Comparison of ENCODE assay signal across 37 cellular contexts in the genomic region with DNA sequence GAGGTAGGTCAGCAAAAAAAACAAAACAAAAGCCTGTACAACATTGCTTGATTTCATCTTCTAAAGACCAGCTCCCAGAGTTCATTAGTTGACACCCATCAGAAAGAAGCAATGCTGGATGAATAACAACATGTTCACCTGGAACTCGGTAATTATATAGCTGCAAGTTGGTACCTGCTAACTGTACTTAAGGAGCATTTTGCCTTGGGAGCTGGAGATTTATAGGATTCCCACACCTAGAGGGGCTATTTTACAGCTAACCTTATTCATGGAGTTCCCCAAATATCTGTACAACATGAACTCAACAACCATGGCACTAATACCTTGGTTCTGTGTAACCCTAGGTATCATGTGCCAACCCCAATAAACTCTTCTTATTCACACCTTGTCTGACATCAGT.
"Had no signal": no experiment of that assay in that cellular context is flagged by ENCODE, and none has a peak within 500 bp of the region (broad histone marks: within the 10 kb centered on the region; RNA-seq: fewer than 3 reads in every experiment).

No MANE protein-coding gene starts in this region.

- H3K36me3 ChIP-seq: brain microvascular endothelial cell, cardiac muscle cell, Peyer's patch, WERI-Rb-1 had no signal

- H3K27me3 ChIP-seq: brain microvascular endothelial cell, cardiac muscle cell, Peyer's patch had no signal

- ATAC-seq: activated CD8-positive, alpha-beta memory T cell treated with anti-CD3 and anti-CD28 coated beads, Interleukin-2, amount 10 ng/mL, durations not matched to agents 7 days and 5 days; K562; PC-3; Right ventricle myocardium inferior had no signal

- H3K9me3 ChIP-seq: Peyer's patch had no signal

- DNase-seq: activated CD4-positive, alpha-beta memory T cell treated with anti-CD3 and anti-CD28 coated beads, Interleukin-2, amount 10 ng/mL, durations not matched to agents 7 days and 5 days; activated CD4-positive, alpha-beta T cell treated with anti-CD3 and anti-CD28 coated beads for 1 hour; activated CD4-positive, alpha-beta T cell treated with anti-CD3 and anti-CD28 coated beads for 48 hours; activated CD4-positive, CD25-positive, alpha-beta regulatory T cell; activated CD8-positive, alpha-beta memory T cell treated with anti-CD3 and anti-CD28 coated beads for 24 hours; activated CD8-positive, alpha-beta memory T cell treated with anti-CD3 and anti-CD28 coated beads, Interleukin-2, amount 10 ng/mL, durations not matched to agents 7 days and 5 days; activated CD8-positive, alpha-beta memory T cell treated with anti-CD3 and anti-CD28 coated beads, Interleukin-2, amount 50 U/mL, for 48 hours; activated effector memory CD4-positive, alpha-beta T cell treated with anti-CD3 and anti-CD28 coated beads, Interleukin-2, amount 50 U/mL, for 16 hours; activated naive CD4-positive, alpha-beta T cell; activated naive CD4-positive, alpha-beta T cell treated with anti-CD3 and anti-CD28 coated beads, Interleukin-2, amount 50 U/mL, for 16 hours; activated naive CD8-positive, alpha-beta T cell treated with anti-CD3 and anti-CD28 coated beads for 36 hours; activated T-cell treated with anti-CD3 and anti-CD28 coated beads, Interleukin-2, amount 50 U/mL, for 48 hours; amniotic stem cell; aorta; brain microvascular endothelial cell; IMR-90; NCI-H1436 treated with DMSO at 0.1 percent for 48 hours; NCI-H1694 treated with DMSO at 0.1 percent for 48 hours; NCI-H2029; NCI-H2171 treated with DMSO at 0.1 percent for 48 hours; NCI-H2227 treated with DMSO at 0.1 percent for 48 hours; NCI-H446 treated with DMSO at 0.1 percent for 48 hours; NCI-H524; NCI-H69; NCI-H82; NK-92 treated with Interleukin-12 subunit alpha and Interleukin-12 subunit beta, amount 100 ng/mL, for 24 hours; PC-3; Peyer's patch; RPMI8226; SW 1271; T-helper 1 cell; T-helper 2 cell; T-helper 9 cell; WERI-Rb-1 had no signal

- H3K4me1 ChIP-seq: Peyer's patch had no signal

- H3K27ac ChIP-seq: brain microvascular endothelial cell, cardiac muscle cell, Peyer's patch, WERI-Rb-1 had no signal

- H3K4me3 ChIP-seq: cardiac muscle cell, K562, Peyer's patch had no signal

- FAIRE-seq: K562 had no signal
